Comparison of ENCODE assay signal across 1 cellular context in genomic region chr10:49257159-49257558, GRCh38.
TF ChIP-seq lines count a peak whose summit lies in the region.

No MANE protein-coding gene starts in this region.

TF ChIP-seq in GM12878, 131 proteins besides CTCF, POLR2A, EP300 and RAD21:
- no peak for TF ChIP-seq PAX8 (IDR thresholded peaks at IDR 0.05)
- TF ChIP-seq TARDBP (IDR thresholded peaks at IDR 0.05; ENCODE audit: borderline replicate concordance): no peak
- TF ChIP-seq SUZ12 (IDR thresholded peaks at IDR 0.05; ENCODE audit: unreplicated experiment): no peak
- no peak for TF ChIP-seq ETV6 (conservative IDR thresholded peaks at IDR 0.05 in 1 of 2, IDR thresholded peaks at IDR 0.05 in 1 of 2; ENCODE audit: borderline replicate concordance in 1 of 2, low read depth in 1 of 2)
- TF ChIP-seq EED (IDR thresholded peaks at IDR 0.05; ENCODE audit: low read depth): no peak
- no peak for TF ChIP-seq ESRRA (IDR thresholded peaks at IDR 0.05; ENCODE audit: low read length)
- peak; percentile 25; the same call in 1 of the 2 replicates for TF ChIP-seq ATF7 (IDR thresholded peaks at IDR 0.05; ENCODE audit: low read depth)
- no peak for TF ChIP-seq ZNF207 (IDR thresholded peaks at IDR 0.05; ENCODE audit: borderline replicate concordance)
- no peak for TF ChIP-seq RUNX3 (IDR thresholded peaks at IDR 0.05; ENCODE audit: low read length)
- no peak for TF ChIP-seq SPI1 (IDR thresholded peaks at IDR 0.05; ENCODE audit: borderline replicate concordance, insufficient read depth, low read depth, low read length)
- no peak for TF ChIP-seq NBN (IDR thresholded peaks at IDR 0.05)
- no peak for TF ChIP-seq SMARCA5 (IDR thresholded peaks at IDR 0.05)
- no peak for TF ChIP-seq NFXL1 (IDR thresholded peaks at IDR 0.05; ENCODE audit: borderline replicate concordance)
- TF ChIP-seq, protein P1, sequence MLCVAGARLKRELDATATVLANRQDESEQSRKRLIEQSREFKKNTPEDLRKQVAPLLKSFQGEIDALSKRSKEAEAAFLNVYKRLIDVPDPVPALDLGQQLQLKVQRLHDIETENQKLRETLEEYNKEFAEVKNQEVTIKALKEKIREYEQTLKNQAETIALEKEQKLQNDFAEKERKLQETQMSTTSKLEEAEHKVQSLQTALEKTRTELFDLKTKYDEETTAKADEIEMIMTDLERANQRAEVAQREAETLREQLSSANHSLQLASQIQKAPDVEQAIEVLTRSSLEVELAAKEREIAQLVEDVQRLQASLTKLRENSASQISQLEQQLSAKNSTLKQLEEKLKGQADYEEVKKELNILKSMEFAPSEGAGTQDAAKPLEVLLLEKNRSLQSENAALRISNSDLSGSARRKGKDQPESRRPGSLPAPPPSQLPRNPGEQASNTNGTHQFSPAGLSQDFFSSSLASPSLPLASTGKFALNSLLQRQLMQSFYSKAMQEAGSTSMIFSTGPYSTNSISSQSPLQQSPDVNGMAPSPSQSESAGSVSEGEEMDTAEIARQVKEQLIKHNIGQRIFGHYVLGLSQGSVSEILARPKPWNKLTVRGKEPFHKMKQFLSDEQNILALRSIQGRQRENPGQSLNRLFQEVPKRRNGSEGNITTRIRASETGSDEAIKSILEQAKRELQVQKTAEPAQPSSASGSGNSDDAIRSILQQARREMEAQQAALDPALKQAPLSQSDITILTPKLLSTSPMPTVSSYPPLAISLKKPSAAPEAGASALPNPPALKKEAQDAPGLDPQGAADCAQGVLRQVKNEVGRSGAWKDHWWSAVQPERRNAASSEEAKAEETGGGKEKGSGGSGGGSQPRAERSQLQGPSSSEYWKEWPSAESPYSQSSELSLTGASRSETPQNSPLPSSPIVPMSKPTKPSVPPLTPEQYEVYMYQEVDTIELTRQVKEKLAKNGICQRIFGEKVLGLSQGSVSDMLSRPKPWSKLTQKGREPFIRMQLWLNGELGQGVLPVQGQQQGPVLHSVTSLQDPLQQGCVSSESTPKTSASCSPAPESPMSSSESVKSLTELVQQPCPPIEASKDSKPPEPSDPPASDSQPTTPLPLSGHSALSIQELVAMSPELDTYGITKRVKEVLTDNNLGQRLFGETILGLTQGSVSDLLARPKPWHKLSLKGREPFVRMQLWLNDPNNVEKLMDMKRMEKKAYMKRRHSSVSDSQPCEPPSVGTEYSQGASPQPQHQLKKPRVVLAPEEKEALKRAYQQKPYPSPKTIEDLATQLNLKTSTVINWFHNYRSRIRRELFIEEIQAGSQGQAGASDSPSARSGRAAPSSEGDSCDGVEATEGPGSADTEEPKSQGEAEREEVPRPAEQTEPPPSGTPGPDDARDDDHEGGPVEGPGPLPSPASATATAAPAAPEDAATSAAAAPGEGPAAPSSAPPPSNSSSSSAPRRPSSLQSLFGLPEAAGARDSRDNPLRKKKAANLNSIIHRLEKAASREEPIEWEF (IDR thresholded peaks at IDR 0.05; ENCODE audit: insufficient replicate concordance, low read depth, low read length): no peak
- no peak for TF ChIP-seq MEF2A (IDR thresholded peaks at IDR 0.05; ENCODE audit: insufficient read depth, low read depth, low read length)
- TF ChIP-seq USF2 (IDR thresholded peaks at IDR 0.05; ENCODE audit: borderline replicate concordance, low read depth, low read length): no peak
- TF ChIP-seq HDGF (IDR thresholded peaks at IDR 0.05): no peak
- TF ChIP-seq EGR1 (IDR thresholded peaks at IDR 0.05; ENCODE audit: borderline replicate concordance in 1 of 2, low read depth in 2 of 2, low read length in 2 of 2): no peak
- TF ChIP-seq YY1 (IDR thresholded peaks at IDR 0.05; ENCODE audit: low read depth, low read length): no peak
- TF ChIP-seq ZZZ3 (IDR thresholded peaks at IDR 0.05; ENCODE audit: control insufficient read depth, insufficient read length, low read depth): no peak
- no peak for TF ChIP-seq SRF (IDR thresholded peaks at IDR 0.05; ENCODE audit: low read depth in 2 of 2, low read length in 2 of 2)
- no peak for TF ChIP-seq SIX5 (IDR thresholded peaks at IDR 0.05; ENCODE audit: low read depth, low read length, severe bottlenecking)
- TF ChIP-seq ZNF687 (IDR thresholded peaks at IDR 0.05): peak; percentile 87
- TF ChIP-seq HDAC6 (IDR thresholded peaks at IDR 0.05; ENCODE audit: unreplicated experiment): no peak
- TF ChIP-seq TCF3 (IDR thresholded peaks at IDR 0.05; ENCODE audit: borderline replicate concordance, insufficient read depth, low read depth, low read length): no peak
- TF ChIP-seq PRDM15 (CRISPR knock-in tag; IDR thresholded peaks at IDR 0.05): no peak
- TF ChIP-seq, protein P2, sequence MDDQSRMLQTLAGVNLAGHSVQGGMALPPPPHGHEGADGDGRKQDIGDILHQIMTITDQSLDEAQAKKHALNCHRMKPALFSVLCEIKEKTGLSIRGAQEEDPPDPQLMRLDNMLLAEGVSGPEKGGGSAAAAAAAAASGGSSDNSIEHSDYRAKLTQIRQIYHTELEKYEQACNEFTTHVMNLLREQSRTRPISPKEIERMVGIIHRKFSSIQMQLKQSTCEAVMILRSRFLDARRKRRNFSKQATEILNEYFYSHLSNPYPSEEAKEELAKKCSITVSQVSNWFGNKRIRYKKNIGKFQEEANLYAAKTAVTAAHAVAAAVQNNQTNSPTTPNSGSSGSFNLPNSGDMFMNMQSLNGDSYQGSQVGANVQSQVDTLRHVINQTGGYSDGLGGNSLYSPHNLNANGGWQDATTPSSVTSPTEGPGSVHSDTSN (IDR thresholded peaks at IDR 0.05; ENCODE audit: insufficient replicate concordance, low read depth, low read length): no peak
- TF ChIP-seq SP1 (IDR thresholded peaks at IDR 0.05; ENCODE audit: low read depth, low read length): no peak
- TF ChIP-seq ZNF592 (IDR thresholded peaks at IDR 0.05): peak; percentile 76; the same call in 1 of the 2 replicates
- TF ChIP-seq BRCA1 (IDR thresholded peaks at IDR 0.05; ENCODE audit: low read depth, low read length): no peak
- TF ChIP-seq, protein P3, sequence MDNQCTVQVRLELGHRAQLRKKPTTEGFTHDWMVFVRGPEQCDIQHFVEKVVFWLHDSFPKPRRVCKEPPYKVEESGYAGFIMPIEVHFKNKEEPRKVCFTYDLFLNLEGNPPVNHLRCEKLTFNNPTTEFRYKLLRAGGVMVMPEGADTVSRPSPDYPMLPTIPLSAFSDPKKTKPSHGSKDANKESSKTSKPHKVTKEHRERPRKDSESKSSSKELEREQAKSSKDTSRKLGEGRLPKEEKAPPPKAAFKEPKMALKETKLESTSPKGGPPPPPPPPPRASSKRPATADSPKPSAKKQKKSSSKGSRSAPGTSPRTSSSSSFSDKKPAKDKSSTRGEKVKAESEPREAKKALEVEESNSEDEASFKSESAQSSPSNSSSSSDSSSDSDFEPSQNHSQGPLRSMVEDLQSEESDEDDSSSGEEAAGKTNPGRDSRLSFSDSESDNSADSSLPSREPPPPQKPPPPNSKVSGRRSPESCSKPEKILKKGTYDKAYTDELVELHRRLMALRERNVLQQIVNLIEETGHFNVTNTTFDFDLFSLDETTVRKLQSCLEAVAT (IDR thresholded peaks at IDR 0.05): peak; percentile 79
- no peak for TF ChIP-seq STAT3 (IDR thresholded peaks at IDR 0.05; ENCODE audit: low read depth, low read length)
